Comparison of ENCODE assay signal across 1 cellular context in genomic region chr1:112308716-112309115, GRCh38.
TF ChIP-seq lines count a peak whose summit lies in the region.

No MANE protein-coding gene starts in this region.

TF ChIP-seq in H1, 55 proteins besides CTCF, POLR2A, EP300 and RAD21 (continued from another document):
- TF ChIP-seq MAX (IDR thresholded peaks at IDR 0.05) (no peak), TCF12 (IDR thresholded peaks at IDR 0.05; ENCODE audit: low read depth, low read length) (no peak), MAFK (IDR thresholded peaks at IDR 0.05; ENCODE audit: low read depth, low read length) (no peak), USF2 (IDR thresholded peaks at IDR 0.05; ENCODE audit: low read length) (no peak), BCL11A (IDR thresholded peaks at IDR 0.05; ENCODE audit: low read depth in 2 of 2, low read length in 2 of 2) (no peak), SIN3A (conservative IDR thresholded peaks at IDR 0.05 in 1 of 2, IDR thresholded peaks at IDR 0.05 in 1 of 2; ENCODE audit: low read depth in 1 of 2, low read length in 2 of 2) (no peak), RFX5 (IDR thresholded peaks at IDR 0.05; ENCODE audit: borderline replicate concordance, low read depth, low read length) (no peak), CTBP2 (IDR thresholded peaks at IDR 0.05; ENCODE audit: borderline replicate concordance, insufficient read depth, insufficient read length, low read length) (no peak), E2F6 (IDR thresholded peaks at IDR 0.05) (no peak), ATF3 (IDR thresholded peaks at IDR 0.05; ENCODE audit: insufficient read depth, low read depth, low read length) (no peak), CREB1 (IDR thresholded peaks at IDR 0.05) (no peak), POU5F1 (IDR thresholded peaks at IDR 0.05; ENCODE audit: low read depth, low read length) (no peak), PHF8 (conservative IDR thresholded peaks at IDR 0.05; ENCODE audit: low read depth, low read length) (no peak)
